ENCODE assay signal across 1 cellular context in the genomic region with DNA sequence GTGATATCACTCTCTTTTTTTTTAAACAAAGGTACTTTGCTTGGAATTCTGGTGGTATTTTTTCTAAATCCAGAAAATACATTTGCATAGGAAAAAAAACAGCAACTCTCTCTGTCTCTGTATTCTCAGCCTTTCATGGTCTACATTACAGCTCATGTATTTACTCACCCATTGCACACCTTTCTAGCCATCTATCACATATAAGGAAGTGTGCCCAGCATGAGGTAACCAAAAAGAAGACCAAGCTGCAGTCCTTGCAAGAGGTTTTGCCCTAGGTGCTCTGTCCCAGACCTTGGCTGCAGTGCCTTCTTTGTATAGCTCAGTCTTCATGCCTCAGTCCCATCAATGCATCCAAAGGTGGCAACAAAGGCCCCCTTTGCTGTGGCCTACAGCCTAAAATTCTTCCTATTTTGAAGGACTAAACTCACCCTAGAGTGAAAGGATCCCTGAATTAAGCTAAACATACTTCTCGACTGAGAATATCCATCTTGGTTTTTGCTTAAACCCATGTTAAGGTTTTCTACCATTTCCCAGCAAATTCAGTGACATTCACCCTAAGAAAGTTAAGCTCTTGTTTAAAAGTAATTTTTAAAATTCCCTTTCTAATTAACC.
TF ChIP-seq lines count a peak whose summit lies in the region.

No MANE protein-coding gene starts in this region.

TF ChIP-seq in HepG2, 621 proteins besides CTCF, POLR2A, EP300 and RAD21 (continued from another document and continues in another):
- TF ChIP-seq ETS1 (CRISPR knock-in tag; IDR thresholded peaks at IDR 0.05) = no peak
- TF ChIP-seq PAF1 (CRISPR knock-in tag; IDR thresholded peaks at IDR 0.05) = no peak
- TF ChIP-seq SNAPC2 (CRISPR knock-in tag; IDR thresholded peaks at IDR 0.05) = no peak; the same call in 1 of the 2 replicates
- 0 out of 2 replicates have a peak, but pooled peaks have one; percentile 0 for TF ChIP-seq ZNF543 (CRISPR knock-in tag; IDR thresholded peaks at IDR 0.05)
- TF ChIP-seq SP5 (CRISPR knock-in tag; IDR thresholded peaks at IDR 0.05; ENCODE audit: borderline replicate concordance, low read depth) = no peak
- no peak for TF ChIP-seq ZNF607 (CRISPR knock-in tag; IDR thresholded peaks at IDR 0.05; ENCODE audit: borderline replicate concordance)
- TF ChIP-seq, protein P1, sequence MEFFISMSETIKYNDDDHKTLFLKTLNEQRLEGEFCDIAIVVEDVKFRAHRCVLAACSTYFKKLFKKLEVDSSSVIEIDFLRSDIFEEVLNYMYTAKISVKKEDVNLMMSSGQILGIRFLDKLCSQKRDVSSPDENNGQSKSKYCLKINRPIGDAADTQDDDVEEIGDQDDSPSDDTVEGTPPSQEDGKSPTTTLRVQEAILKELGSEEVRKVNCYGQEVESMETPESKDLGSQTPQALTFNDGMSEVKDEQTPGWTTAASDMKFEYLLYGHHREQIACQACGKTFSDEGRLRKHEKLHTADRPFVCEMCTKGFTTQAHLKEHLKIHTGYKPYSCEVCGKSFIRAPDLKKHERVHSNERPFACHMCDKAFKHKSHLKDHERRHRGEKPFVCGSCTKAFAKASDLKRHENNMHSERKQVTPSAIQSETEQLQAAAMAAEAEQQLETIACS (CRISPR knock-in tag; IDR thresholded peaks at IDR 0.05) = no peak
- TF ChIP-seq, protein P2, sequence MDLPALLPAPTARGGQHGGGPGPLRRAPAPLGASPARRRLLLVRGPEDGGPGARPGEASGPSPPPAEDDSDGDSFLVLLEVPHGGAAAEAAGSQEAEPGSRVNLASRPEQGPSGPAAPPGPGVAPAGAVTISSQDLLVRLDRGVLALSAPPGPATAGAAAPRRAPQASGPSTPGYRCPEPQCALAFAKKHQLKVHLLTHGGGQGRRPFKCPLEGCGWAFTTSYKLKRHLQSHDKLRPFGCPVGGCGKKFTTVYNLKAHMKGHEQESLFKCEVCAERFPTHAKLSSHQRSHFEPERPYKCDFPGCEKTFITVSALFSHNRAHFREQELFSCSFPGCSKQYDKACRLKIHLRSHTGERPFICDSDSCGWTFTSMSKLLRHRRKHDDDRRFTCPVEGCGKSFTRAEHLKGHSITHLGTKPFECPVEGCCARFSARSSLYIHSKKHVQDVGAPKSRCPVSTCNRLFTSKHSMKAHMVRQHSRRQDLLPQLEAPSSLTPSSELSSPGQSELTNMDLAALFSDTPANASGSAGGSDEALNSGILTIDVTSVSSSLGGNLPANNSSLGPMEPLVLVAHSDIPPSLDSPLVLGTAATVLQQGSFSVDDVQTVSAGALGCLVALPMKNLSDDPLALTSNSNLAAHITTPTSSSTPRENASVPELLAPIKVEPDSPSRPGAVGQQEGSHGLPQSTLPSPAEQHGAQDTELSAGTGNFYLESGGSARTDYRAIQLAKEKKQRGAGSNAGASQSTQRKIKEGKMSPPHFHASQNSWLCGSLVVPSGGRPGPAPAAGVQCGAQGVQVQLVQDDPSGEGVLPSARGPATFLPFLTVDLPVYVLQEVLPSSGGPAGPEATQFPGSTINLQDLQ (CRISPR knock-in tag; IDR thresholded peaks at IDR 0.05) = no peak
- TF ChIP-seq LBX2 (CRISPR knock-in tag; IDR thresholded peaks at IDR 0.05; ENCODE audit: borderline replicate concordance) = no peak
- TF ChIP-seq ZNF317 (CRISPR knock-in tag; IDR thresholded peaks at IDR 0.05) = 0 out of 2 replicates have a peak, but pooled peaks have one; percentile 33
- TF ChIP-seq, protein P3, sequence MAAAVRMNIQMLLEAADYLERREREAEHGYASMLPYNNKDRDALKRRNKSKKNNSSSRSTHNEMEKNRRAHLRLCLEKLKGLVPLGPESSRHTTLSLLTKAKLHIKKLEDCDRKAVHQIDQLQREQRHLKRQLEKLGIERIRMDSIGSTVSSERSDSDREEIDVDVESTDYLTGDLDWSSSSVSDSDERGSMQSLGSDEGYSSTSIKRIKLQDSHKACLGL (CRISPR knock-in tag; IDR thresholded peaks at IDR 0.05) = no peak
- TF ChIP-seq POGZ (CRISPR knock-in tag; IDR thresholded peaks at IDR 0.05) = 0 out of 2 replicates have a peak, but pooled peaks have one; percentile 4
- TF ChIP-seq FOXA3 (CRISPR knock-in tag; IDR thresholded peaks at IDR 0.05) = no peak
- TF ChIP-seq GPN1 (CRISPR knock-in tag; IDR thresholded peaks at IDR 0.05; ENCODE audit: borderline replicate concordance) = no peak
- TF ChIP-seq ZBTB43 (CRISPR knock-in tag; conservative IDR thresholded peaks at IDR 0.05) = 0 out of 2 replicates have a peak, but pooled peaks have one; percentile 7
- no peak for TF ChIP-seq DPF2 (CRISPR knock-in tag; IDR thresholded peaks at IDR 0.05; ENCODE audit: borderline replicate concordance, low read depth)
- TF ChIP-seq CEBPB (IDR thresholded peaks at IDR 0.05; ENCODE audit: borderline replicate concordance, low read depth, low read length) = no peak
- no peak for TF ChIP-seq ZBTB7A (CRISPR knock-in tag; IDR thresholded peaks at IDR 0.05)
- no peak for TF ChIP-seq HMGXB4 (CRISPR knock-in tag; IDR thresholded peaks at IDR 0.05; ENCODE audit: borderline replicate concordance in 1 of 2, low read depth in 1 of 2)
- no peak for TF ChIP-seq ZNF382 (CRISPR knock-in tag; IDR thresholded peaks at IDR 0.05; ENCODE audit: borderline replicate concordance)
- TF ChIP-seq ZNF792 (CRISPR knock-in tag; IDR thresholded peaks at IDR 0.05) = no peak
- TF ChIP-seq REL (CRISPR knock-in tag; conservative IDR thresholded peaks at IDR 0.05) = no peak
- TF ChIP-seq, protein P4, sequence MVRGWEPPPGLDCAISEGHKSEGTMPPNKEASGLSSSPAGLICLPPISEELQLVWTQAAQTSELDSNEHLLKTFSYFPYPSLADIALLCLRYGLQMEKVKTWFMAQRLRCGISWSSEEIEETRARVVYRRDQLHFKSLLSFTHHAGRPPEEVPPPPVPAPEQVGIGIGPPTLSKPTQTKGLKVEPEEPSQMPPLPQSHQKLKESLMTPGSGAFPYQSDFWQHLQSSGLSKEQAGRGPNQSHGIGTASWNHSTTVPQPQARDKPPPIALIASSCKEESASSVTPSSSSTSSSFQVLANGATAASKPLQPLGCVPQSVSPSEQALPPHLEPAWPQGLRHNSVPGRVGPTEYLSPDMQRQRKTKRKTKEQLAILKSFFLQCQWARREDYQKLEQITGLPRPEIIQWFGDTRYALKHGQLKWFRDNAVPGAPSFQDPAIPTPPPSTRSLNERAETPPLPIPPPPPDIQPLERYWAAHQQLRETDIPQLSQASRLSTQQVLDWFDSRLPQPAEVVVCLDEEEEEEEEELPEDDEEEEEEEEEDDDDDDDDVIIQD (CRISPR knock-in tag; IDR thresholded peaks at IDR 0.05; ENCODE audit: low read depth) = no peak
- no peak for TF ChIP-seq ZNF563 (CRISPR knock-in tag; IDR thresholded peaks at IDR 0.05)
- TF ChIP-seq PITX1 (CRISPR knock-in tag; IDR thresholded peaks at IDR 0.05) = no peak
- TF ChIP-seq ZKSCAN8 (CRISPR knock-in tag; IDR thresholded peaks at IDR 0.05; ENCODE audit: borderline replicate concordance) = no peak
- TF ChIP-seq SP2 (CRISPR knock-in tag; IDR thresholded peaks at IDR 0.05) = no peak
- TF ChIP-seq ZNF556 (CRISPR knock-in tag; IDR thresholded peaks at IDR 0.05; ENCODE audit: borderline replicate concordance) = no peak
- TF ChIP-seq SAFB2 (CRISPR knock-in tag; IDR thresholded peaks at IDR 0.05; ENCODE audit: borderline replicate concordance, low read depth) = no peak
- 0 out of 2 replicates have a peak, but pooled peaks have one; percentile 22 for TF ChIP-seq DMAP1 (CRISPR knock-in tag; IDR thresholded peaks at IDR 0.05)
- TF ChIP-seq ZNF7 (CRISPR knock-in tag; IDR thresholded peaks at IDR 0.05) = no peak
- TF ChIP-seq, protein P5, sequence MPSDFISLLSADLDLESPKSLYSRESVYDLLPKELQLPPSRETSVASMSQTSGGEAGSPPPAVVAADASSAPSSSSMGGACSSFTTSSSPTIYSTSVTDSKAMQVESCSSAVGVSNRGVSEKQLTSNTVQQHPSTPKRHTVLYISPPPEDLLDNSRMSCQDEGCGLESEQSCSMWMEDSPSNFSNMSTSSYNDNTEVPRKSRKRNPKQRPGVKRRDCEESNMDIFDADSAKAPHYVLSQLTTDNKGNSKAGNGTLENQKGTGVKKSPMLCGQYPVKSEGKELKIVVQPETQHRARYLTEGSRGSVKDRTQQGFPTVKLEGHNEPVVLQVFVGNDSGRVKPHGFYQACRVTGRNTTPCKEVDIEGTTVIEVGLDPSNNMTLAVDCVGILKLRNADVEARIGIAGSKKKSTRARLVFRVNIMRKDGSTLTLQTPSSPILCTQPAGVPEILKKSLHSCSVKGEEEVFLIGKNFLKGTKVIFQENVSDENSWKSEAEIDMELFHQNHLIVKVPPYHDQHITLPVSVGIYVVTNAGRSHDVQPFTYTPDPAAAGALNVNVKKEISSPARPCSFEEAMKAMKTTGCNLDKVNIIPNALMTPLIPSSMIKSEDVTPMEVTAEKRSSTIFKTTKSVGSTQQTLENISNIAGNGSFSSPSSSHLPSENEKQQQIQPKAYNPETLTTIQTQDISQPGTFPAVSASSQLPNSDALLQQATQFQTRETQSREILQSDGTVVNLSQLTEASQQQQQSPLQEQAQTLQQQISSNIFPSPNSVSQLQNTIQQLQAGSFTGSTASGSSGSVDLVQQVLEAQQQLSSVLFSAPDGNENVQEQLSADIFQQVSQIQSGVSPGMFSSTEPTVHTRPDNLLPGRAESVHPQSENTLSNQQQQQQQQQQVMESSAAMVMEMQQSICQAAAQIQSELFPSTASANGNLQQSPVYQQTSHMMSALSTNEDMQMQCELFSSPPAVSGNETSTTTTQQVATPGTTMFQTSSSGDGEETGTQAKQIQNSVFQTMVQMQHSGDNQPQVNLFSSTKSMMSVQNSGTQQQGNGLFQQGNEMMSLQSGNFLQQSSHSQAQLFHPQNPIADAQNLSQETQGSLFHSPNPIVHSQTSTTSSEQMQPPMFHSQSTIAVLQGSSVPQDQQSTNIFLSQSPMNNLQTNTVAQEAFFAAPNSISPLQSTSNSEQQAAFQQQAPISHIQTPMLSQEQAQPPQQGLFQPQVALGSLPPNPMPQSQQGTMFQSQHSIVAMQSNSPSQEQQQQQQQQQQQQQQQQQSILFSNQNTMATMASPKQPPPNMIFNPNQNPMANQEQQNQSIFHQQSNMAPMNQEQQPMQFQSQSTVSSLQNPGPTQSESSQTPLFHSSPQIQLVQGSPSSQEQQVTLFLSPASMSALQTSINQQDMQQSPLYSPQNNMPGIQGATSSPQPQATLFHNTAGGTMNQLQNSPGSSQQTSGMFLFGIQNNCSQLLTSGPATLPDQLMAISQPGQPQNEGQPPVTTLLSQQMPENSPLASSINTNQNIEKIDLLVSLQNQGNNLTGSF (CRISPR knock-in tag; IDR thresholded peaks at IDR 0.05) = no peak
- 0 out of 2 replicates have a peak, but pooled peaks have one; percentile 83 for TF ChIP-seq ZNF775 (CRISPR knock-in tag; IDR thresholded peaks at IDR 0.05; ENCODE audit: borderline replicate concordance)
- TF ChIP-seq ZNF280B (CRISPR knock-in tag; IDR thresholded peaks at IDR 0.05; ENCODE audit: borderline replicate concordance) = no peak
- no peak for TF ChIP-seq KDM5A (IDR thresholded peaks at IDR 0.05; ENCODE audit: borderline replicate concordance, low read length)
- TF ChIP-seq CCDC6 (CRISPR knock-in tag; IDR thresholded peaks at IDR 0.05) = no peak
- TF ChIP-seq NCOA1 (CRISPR knock-in tag; IDR thresholded peaks at IDR 0.05) = no peak
- TF ChIP-seq NONO (IDR thresholded peaks at IDR 0.05) = no peak
- 0 out of 2 replicates have a peak, but pooled peaks have one; percentile 50 for TF ChIP-seq NONO (CRISPR knock-in tag; conservative IDR thresholded peaks at IDR 0.05)
- TF ChIP-seq KLF12 (CRISPR knock-in tag; IDR thresholded peaks at IDR 0.05; ENCODE audit: borderline replicate concordance) = no peak
- no peak for TF ChIP-seq FOXA1 (IDR thresholded peaks at IDR 0.05)
- no peak for TF ChIP-seq FOXA1 (CRISPR knock-in tag; IDR thresholded peaks at IDR 0.05)
- no peak for TF ChIP-seq GABPA (IDR thresholded peaks at IDR 0.05; ENCODE audit: low read depth, low read length)
- no peak for TF ChIP-seq GABPA (CRISPR knock-in tag; IDR thresholded peaks at IDR 0.05; ENCODE audit: low read depth)
- TF ChIP-seq ZNF577 (CRISPR knock-in tag; IDR thresholded peaks at IDR 0.05; ENCODE audit: borderline replicate concordance, low read depth) = no peak
- TF ChIP-seq ZNF143 (CRISPR knock-in tag; IDR thresholded peaks at IDR 0.05) = no peak
